ENCODE assay signal across 26 cellular contexts in the genomic region with DNA sequence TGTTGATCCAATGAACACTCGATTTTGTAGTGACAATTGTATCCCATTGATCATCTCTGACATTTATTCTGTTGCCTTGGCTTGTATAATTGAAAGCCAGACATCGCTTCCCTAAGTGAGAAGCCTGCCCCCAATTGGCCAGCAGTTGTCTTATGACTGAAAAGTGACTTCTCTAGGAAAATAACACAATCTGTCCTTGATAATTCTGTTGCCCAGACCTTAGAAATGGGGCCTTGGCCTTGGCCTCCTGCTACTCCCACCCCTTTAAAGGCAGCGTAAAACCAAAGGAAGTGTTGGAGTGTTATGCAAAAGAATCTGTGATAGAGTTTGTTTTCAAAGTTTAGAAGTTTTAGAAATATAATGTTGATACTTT. TPM values are rescaled to one million over a fixed set of nuclear protein-coding genes. Genes with fewer than 3 reads are reported as not detected.
DNase-seq lines count a peak whose midpoint lies in the region; ATAC-seq and TF ChIP-seq lines count a peak whose summit lies in the region.
"Had no signal": no experiment of that assay in that cellular context is flagged by ENCODE, and none has a peak within 500 bp of the region (broad histone marks: within the 10 kb centered on the region; RNA-seq: fewer than 3 reads in every experiment).

No MANE protein-coding gene starts in this region.

- H3K36me3 Mint-ChIP-seq in stimulated activated memory B cell treated with anti-CD40 and anti-IgM and Interleukin-4, amounts not matched to agents 10 μg/mL and 1 μg/mL and 100 μg/mL, for 72 hours = peaks cover 20% of the 10 kb centered on the region
- H3K36me3 Mint-ChIP-seq: CD14-positive monocyte, type B pancreatic cell had no signal

- H3K36me3 ChIP-seq in heart left ventricle (peaks cover 0 to 35% (median 10%) of the 10 kb centered on the region in 9 donors), OCI-LY1 (ENCODE audit: insufficient read depth, low read length) (no peaks in the 10 kb centered on the region), esophagus squamous epithelium (no peaks in the 10 kb centered on the region)
- H3K36me3 ChIP-seq: left lung, sigmoid colon had no signal

- no peak for TF ChIP-seq POLR2A in heart left ventricle (IDR thresholded peaks at IDR 0.05)
- TF ChIP-seq POLR2A in esophagus squamous epithelium (IDR thresholded peaks at IDR 0.05) = no peak

- H4K20me1 ChIP-seq in OCI-LY1 (ENCODE audit: insufficient read depth, low read length) = no peaks in the 10 kb centered on the region

- no peak overlapping the region for H3K4me3 Mint-ChIP-seq in stimulated activated memory B cell treated with anti-CD40 and anti-IgM and Interleukin-4, amounts not matched to agents 10 μg/mL and 1 μg/mL and 100 μg/mL, for 72 hours
- H3K4me3 Mint-ChIP-seq: CD14-positive monocyte, nephron progenitor cell, type B pancreatic cell had no signal

- H3K4me3 ChIP-seq in heart left ventricle (no peak overlapping the region), OCI-LY1 (ENCODE audit: low read depth, low read length, poor library complexity, severe bottlenecking) (no peak overlapping the region), esophagus squamous epithelium (no peak overlapping the region)
- H3K4me3 ChIP-seq: left lung, sigmoid colon had no signal

- H3K4me1 Mint-ChIP-seq in stimulated activated memory B cell treated with anti-CD40 and anti-IgM and Interleukin-4, amounts not matched to agents 10 μg/mL and 1 μg/mL and 100 μg/mL, for 72 hours = peaks cover 25% of the 10 kb centered on the region
- H3K4me1 Mint-ChIP-seq: nephron progenitor cell had no signal

- H3K27me3 Mint-ChIP-seq in stimulated activated memory B cell treated with anti-CD40 and anti-IgM and Interleukin-4, amounts not matched to agents 10 μg/mL and 1 μg/mL and 100 μg/mL, for 72 hours = no peaks in the 10 kb centered on the region
- H3K27me3 Mint-ChIP-seq: activated naive CD8-positive, alpha-beta T cell treated with anti-CD3 and anti-CD28 coated beads, Interleukin-2, amount 10 ng/mL, durations not matched to agents 7 days and 5 days; type B pancreatic cell had no signal

- no peak overlapping the region for H2AFZ ChIP-seq in OCI-LY1 (ENCODE audit: low read length)

- H3K4me2 ChIP-seq in OCI-LY1 (ENCODE audit: low read length) = no peak overlapping the region

- no peak overlapping the region for H3K9ac ChIP-seq in OCI-LY1 (ENCODE audit: low read length)

- peak overlapping the region; percentile 6 for H3K27ac Mint-ChIP-seq in stimulated activated memory B cell treated with anti-CD40 and anti-IgM and Interleukin-4, amounts not matched to agents 10 μg/mL and 1 μg/mL and 100 μg/mL, for 72 hours
- H3K27ac Mint-ChIP-seq: nephron progenitor cell, type B pancreatic cell had no signal

- H3K9me3 Mint-ChIP-seq in stimulated activated memory B cell treated with anti-CD40 and anti-IgM and Interleukin-4, amounts not matched to agents 10 μg/mL and 1 μg/mL and 100 μg/mL, for 72 hours = no peaks in the 10 kb centered on the region
- H3K9me3 Mint-ChIP-seq: activated naive CD8-positive, alpha-beta T cell treated with anti-CD3 and anti-CD28 coated beads, Interleukin-2, amount 10 ng/mL, durations not matched to agents 7 days and 5 days; nephron progenitor cell; type B pancreatic cell had no signal

- DNase-seq in heart left ventricle (no peak), Right ventricle myocardium superior (no peak), esophagus squamous epithelium (lab: John Stamatoyannopoulos, UW) (no peak), A172 (ENCODE audit: low spot score) (no peak), NK-92 (lab: John Stamatoyannopoulos, UW; ENCODE audit: unreplicated experiment) (no peak)
- DNase-seq: activated CD4-positive, CD25-positive, alpha-beta regulatory T cell treated with anti-CD3 and anti-CD28 coated beads, Interleukin-2, amount 50 U/mL, for 72 hours; activated naive CD8-positive, alpha-beta T cell treated with anti-CD3 and anti-CD28 coated beads, Interleukin-2, amount 10 ng/mL, durations not matched to agents 7 days and 5 days; DMS153; hippocampal formation; left lung; midbrain; NCI-H1048; NCI-H187 treated with DMSO at 0.1 percent for 48 hours; NCI-H226; NCI-H748 treated with DMSO at 0.1 percent for 48 hours; nephron progenitor cell; OCI-M1; sigmoid colon had no signal

- intact Hi-C loops in heart left ventricle (cut with DNase I) = loop anchor here in 3 of 10 donors (5.0 kb wide), 3 partner anchors 35 to 85 kb away; a partner anchor contains a TSS
- intact Hi-C loops in Right ventricle myocardium superior (cut with DNase I) = loop anchor here (5.0 kb wide), 1 partner anchor 35 kb away; no protein-coding TSS in a partner anchor
- intact Hi-C loops in esophagus squamous epithelium (cut with DNase I) = no loop called here

- H3K27ac ChIP-seq in heart left ventricle (peak overlapping the region; percentile 54 to 85 (median 79)), OCI-LY1 (ENCODE audit: low read depth, low read length, poor library complexity, severe bottlenecking) (no peak overlapping the region), esophagus squamous epithelium (peak overlapping the region in 3 of 4 donors; percentile 31 to 54 (median 34))
- H3K27ac ChIP-seq: epithelial cell of prostate, HL-60 had no signal

- H3K9me2 ChIP-seq in OCI-LY1 (ENCODE audit: low read depth, low read length) = no peaks in the 10 kb centered on the region

- TF ChIP-seq CTCF in heart left ventricle (IDR thresholded peaks at IDR 0.05) (no peak), OCI-LY1 (IDR thresholded peaks at IDR 0.05; ENCODE audit: low read length) (peak; percentile 26; the same call in 1 of the 2 replicates), esophagus squamous epithelium (IDR thresholded peaks at IDR 0.05) (no peak)

- no peaks in the 10 kb centered on the region for H3K9me3 ChIP-seq in heart left ventricle
- no peaks in the 10 kb centered on the region for H3K9me3 ChIP-seq in OCI-LY1 (ENCODE audit: low read length)
- H3K9me3 ChIP-seq in esophagus squamous epithelium = no peaks in the 10 kb centered on the region
- H3K9me3 ChIP-seq: left lung, sigmoid colon had no signal

- ATAC-seq in heart left ventricle (no peak), Right ventricle myocardium superior (ENCODE audit: poor library complexity) (no peak), HG03095 (IDR thresholded peaks at IDR 0.05; ENCODE audit: unreplicated experiment) (no peak)
- ATAC-seq in stimulated activated memory B cell treated with anti-CD40 and anti-IgM and Interleukin-4, amounts not matched to agents 10 μg/mL and 1 μg/mL and 100 μg/mL, for 72 hours = no peak
- ATAC-seq: HepG2 had no signal

- WGBS in heart left ventricle, 4 donors = 59 to 72% (median 63%) methylated on average over 3 of the region's 3 CpGs
- 70 to 80% methylated on average over 3 of the region's 3 CpGs for WGBS in esophagus squamous epithelium, 2 donors

- H3K27me3 ChIP-seq in heart left ventricle (no peaks in the 10 kb centered on the region), OCI-LY1 (ENCODE audit: insufficient read depth, low read length) (no peaks in the 10 kb centered on the region), esophagus squamous epithelium (no peaks in the 10 kb centered on the region)
- H3K27me3 ChIP-seq: left lung, sigmoid colon had no signal

- H3F3A ChIP-seq in OCI-LY1 (ENCODE audit: insufficient read depth, low read length) = no peaks in the 10 kb centered on the region

- no peaks in the 10 kb centered on the region for H3K79me2 ChIP-seq in OCI-LY1 (ENCODE audit: insufficient read depth, low read length)

- H3K4me1 ChIP-seq in heart left ventricle (peaks cover 4 to 46% (median 24%) of the 10 kb centered on the region in 12 donors), OCI-LY1 (ENCODE audit: insufficient read depth, low read length, severe bottlenecking) (peaks cover 24% of the 10 kb centered on the region), esophagus squamous epithelium (peaks cover 10 to 18% (median 12%) of the 10 kb centered on the region in 3 donors)

RNA-seq across cellular contexts. Expression of a gene that starts 39.8 kb away (rescaled TPM):
- total RNA-seq in heart left ventricle = 100 to 1,000 TPM in 6 of 9 donors, 10 to 100 TPM in 3; 80.6 to 170 (median 138) TPM
- polyA plus RNA-seq in heart left ventricle = 10 to 100 TPM; 10.1 to 40.4 TPM
- 125 TPM for total RNA-seq in Right ventricle myocardium superior
- 1 to 10 TPM in 1 of 4 donors, under 1 TPM in 3; 0.04 to 1.1 (median 0.24) TPM for total RNA-seq in esophagus squamous epithelium
- total RNA-seq in A172 (2014; rRNA removed; shearing (Covaris generic)) = 0.17 and 0.22 TPM in 2 replicates
- total RNA-seq: HepG2 had no signal
- polyA plus RNA-seq: HepG2 had no signal

Comparison
In these comparisons a context has a peak if more than half of its experiments do, and no peak if none do; other contexts are left out.
1. RNA of a gene that starts 39.8 kb away (total RNA-seq): 80.6 to 170 TPM in heart left ventricle and 125 TPM in Right ventricle myocardium superior (single experiment); 0.04 to 1.1 TPM in esophagus squamous epithelium and 0.17 to 0.22 TPM in A172; every median in the first group is over 10 times any median in the second.